In genomic region chr11:106286881-106287504, GRCh38 we compare ENCODE assay signal across 17 cellular contexts.
A peak's percentile ranks its signal among the peaks of the same experiment; 100 is the strongest.
DNase-seq lines count a peak whose midpoint lies in the region; ATAC-seq and TF ChIP-seq lines count a peak whose summit lies in the region.
"Had no signal": no experiment of that assay in that cellular context is flagged by ENCODE, and none has a peak within 500 bp of the region (broad histone marks: within the 10 kb centered on the region; RNA-seq: fewer than 3 reads in every experiment).

No MANE protein-coding gene starts in this region.

- H3K36me3 ChIP-seq in GM23338 (ENCODE audit: insufficient read depth) = no peaks in the 10 kb centered on the region
- H3K36me3 ChIP-seq in SJCRH30 = no peaks in the 10 kb centered on the region
- H3K36me3 ChIP-seq in neuronal stem cell (replicated peaks in 1 of 2; ENCODE audit: control insufficient read depth in 2 of 2, insufficient read depth in 2 of 2, low read length in 2 of 2) = no peaks in the 10 kb centered on the region
- no peaks in the 10 kb centered on the region for H3K36me3 ChIP-seq in A673 (ENCODE audit: insufficient read depth, low read length, poor library complexity, severe bottlenecking)

- H2AK5ac ChIP-seq in neuronal stem cell (ENCODE audit: low read depth, low read length) = no peak overlapping the region

- no peak for DNase-seq in GM23338 (ENCODE audit: low spot score)
- DNase-seq in SJCRH30 = peak; percentile 9 to 50
- DNase-seq in glutamatergic neuron = peak; percentile 19
- no peak for DNase-seq in neuronal stem cell (ENCODE audit: low spot score)
- no peak for DNase-seq in activated CD8-positive, alpha-beta memory T cell treated with anti-CD3 and anti-CD28 coated beads for 24 hours
- no peak for DNase-seq in Calu3
- no peak for DNase-seq in A673 (ENCODE audit: low spot score)
- DNase-seq: CD4-positive, alpha-beta T cell; H9; Kasumi-1; NCI-H1417; NCI-H2029 treated with DMSO at 0.1 percent for 48 hours; NCI-H345; SHP77 had no signal

- H3K4me3 ChIP-seq in GM23338 (no peak overlapping the region), SJCRH30 (no peak overlapping the region), neuronal stem cell (ENCODE audit: low read length in 2 of 2) (no peak overlapping the region), A673 (ENCODE audit: low read depth, low read length, poor library complexity, severe bottlenecking) (no peak overlapping the region)

- H3K36me3 Mint-ChIP-seq in GM23338 (ENCODE audit: low read depth) (no peaks in the 10 kb centered on the region), glutamatergic neuron (ENCODE audit: unreplicated experiment) (no peaks in the 10 kb centered on the region), Calu3 (ENCODE audit: insufficient read depth, unreplicated experiment) (no peaks in the 10 kb centered on the region)

- no peak overlapping the region for H3K14ac ChIP-seq in neuronal stem cell (ENCODE audit: low read length)

- no peak overlapping the region for H3K4ac ChIP-seq in neuronal stem cell (ENCODE audit: low read length)

- no peak overlapping the region for H3K4me2 ChIP-seq in GM23338
- no peak overlapping the region for H3K4me2 ChIP-seq in neuronal stem cell (ENCODE audit: insufficient read depth, low read length, poor library complexity, severe bottlenecking)

- WGBS in neuronal stem cell (ENCODE audit: extremely low coverage in 2 of 2, insufficient read length in 2 of 2, insufficient replicate concordance in 1 of 2), 2 donors = no CpG with 5 or more reads among the region's 3 CpGs

- H3K18ac ChIP-seq in neuronal stem cell (ENCODE audit: low read length) = no peak overlapping the region

- intact Hi-C loops in Calu3 (cut with micrococcal nuclease; ENCODE audit: unreplicated experiment) (no loop called here), A673 (cut with micrococcal nuclease; ENCODE audit: unreplicated experiment) (no loop called here)

- H3F3A ChIP-seq in GM23338 (replicated peaks; ENCODE audit: low read depth) = no peaks in the 10 kb centered on the region

- peak overlapping the region; percentile 4; the same call in 1 of the 2 replicates for H2AFZ ChIP-seq in GM23338
- peak overlapping the region; percentile 15 for H2AFZ ChIP-seq in neuronal stem cell (ENCODE audit: low read length)

- H4K8ac ChIP-seq in neuronal stem cell (ENCODE audit: low read depth, low read length) = no peak overlapping the region

- peaks cover 7% of the 10 kb centered on the region for H3K9me2 ChIP-seq in GM23338 (ENCODE audit: insufficient read depth)

- POLR2A ChIA-PET in A673 (lab: Charles Lee; ENCODE audit: low non-redundant PET) = no interaction called here

- no TSS peak for BruUV-seq in Calu3 (replicated peaks; lab: Mats Ljungman, UMichigan)
- no TSS peak for BruUV-seq in A673 (replicated peaks; lab: Mats Ljungman, UMichigan)

- H2BK5ac ChIP-seq in neuronal stem cell (ENCODE audit: low read length) = no peak overlapping the region

- ATAC-seq in GM23338 = no peak
- no peak for ATAC-seq in HG02970 (IDR thresholded peaks at IDR 0.05; ENCODE audit: low FRiP score, unreplicated experiment)
- ATAC-seq: Panc1 had no signal

- no peak overlapping the region for H3K27ac ChIP-seq in GM23338 (ENCODE audit: low read depth)
- H3K27ac ChIP-seq in SJCRH30 = peak overlapping the region; percentile 7
- no peak overlapping the region for H3K27ac ChIP-seq in neuronal stem cell (replicated peaks; ENCODE audit: low read length)
- H3K27ac ChIP-seq in A673 (ENCODE audit: low read depth, low read length, poor library complexity, severe bottlenecking) = no peak overlapping the region

- H2BK12ac ChIP-seq in neuronal stem cell (ENCODE audit: low read length) = no peak overlapping the region

- H3K27me3 Mint-ChIP-seq in GM23338 (ENCODE audit: insufficient read depth, low read depth, poor library complexity) = peaks cover 3% of the 10 kb centered on the region
- peaks cover 2% of the 10 kb centered on the region for H3K27me3 Mint-ChIP-seq in glutamatergic neuron (ENCODE audit: unreplicated experiment)
- H3K27me3 Mint-ChIP-seq in Calu3 (ENCODE audit: unreplicated experiment) = no peaks in the 10 kb centered on the region
- H3K27me3 Mint-ChIP-seq: B cell; CD4-positive, alpha-beta T cell had no signal

- no peaks in the 10 kb centered on the region for H3K4me1 ChIP-seq in GM23338 (ENCODE audit: insufficient read depth)
- peaks cover 16% of the 10 kb centered on the region for H3K4me1 ChIP-seq in SJCRH30
- H3K4me1 ChIP-seq in neuronal stem cell (ENCODE audit: control insufficient read depth in 2 of 2, insufficient read depth in 1 of 2, low read depth in 1 of 2, low read length in 2 of 2) = peaks cover 0 to 6% of the 10 kb centered on the region in 2 donors
- no peaks in the 10 kb centered on the region for H3K4me1 ChIP-seq in A673 (ENCODE audit: insufficient read depth, low read length, poor library complexity, severe bottlenecking)

- no peak overlapping the region for H3K23ac ChIP-seq in neuronal stem cell (ENCODE audit: low read depth, low read length, poor library complexity)

- H3K79me1 ChIP-seq in neuronal stem cell (ENCODE audit: low read depth, low read length) = no peaks in the 10 kb centered on the region

- H3K27ac Mint-ChIP-seq in GM23338 (no peak overlapping the region), glutamatergic neuron (ENCODE audit: unreplicated experiment) (peak overlapping the region; percentile 87), Calu3 (ENCODE audit: unreplicated experiment) (no peak overlapping the region)
- H3K27ac Mint-ChIP-seq: B cell; CD4-positive, alpha-beta T cell had no signal

- H4K20me1 ChIP-seq in GM23338 (replicated peaks; ENCODE audit: insufficient read depth) = no peaks in the 10 kb centered on the region

- H3K27me3 ChIP-seq in GM23338 (ENCODE audit: insufficient read depth) = no peaks in the 10 kb centered on the region
- no peaks in the 10 kb centered on the region for H3K27me3 ChIP-seq in SJCRH30
- H3K27me3 ChIP-seq in neuronal stem cell (ENCODE audit: control insufficient read depth in 3 of 3, insufficient read depth in 3 of 3, low read depth in 1 of 3, low read length in 3 of 3) = no peaks in the 10 kb centered on the region
- peaks cover 15% of the 10 kb centered on the region for H3K27me3 ChIP-seq in A673 (replicated peaks; ENCODE audit: insufficient read depth, low read depth, low read length, poor library complexity)

- H4K91ac ChIP-seq in neuronal stem cell (ENCODE audit: low read depth, low read length, poor library complexity) = no peak overlapping the region

- H3K9ac ChIP-seq in neuronal stem cell (ENCODE audit: low read depth, low read length, poor library complexity) = no peak overlapping the region

- H3K4me1 Mint-ChIP-seq in GM23338 = no peaks in the 10 kb centered on the region
- H3K4me1 Mint-ChIP-seq in glutamatergic neuron (ENCODE audit: low read depth, unreplicated experiment) = peaks cover 23% of the 10 kb centered on the region
- H3K4me1 Mint-ChIP-seq in Calu3 (ENCODE audit: low read depth, unreplicated experiment) = no peaks in the 10 kb centered on the region
- H3K4me1 Mint-ChIP-seq: B cell had no signal

- H2BK15ac ChIP-seq in neuronal stem cell (ENCODE audit: low read length) = no peak overlapping the region

- no peaks in the 10 kb centered on the region for H3K9me3 Mint-ChIP-seq in GM23338
- no peaks in the 10 kb centered on the region for H3K9me3 Mint-ChIP-seq in glutamatergic neuron (ENCODE audit: unreplicated experiment)
- peaks cover 5% of the 10 kb centered on the region for H3K9me3 Mint-ChIP-seq in Calu3 (ENCODE audit: low read depth, unreplicated experiment)
- H3K9me3 Mint-ChIP-seq: CD4-positive, alpha-beta T cell; H9 had no signal

- no peak overlapping the region for H2BK120ac ChIP-seq in neuronal stem cell (ENCODE audit: low read depth, low read length)

- H3K9me3 ChIP-seq in SJCRH30 (replicated peaks) (no peaks in the 10 kb centered on the region), neuronal stem cell (replicated peaks in 1 of 2; ENCODE audit: control insufficient read depth in 2 of 2, insufficient read depth in 1 of 2, low read depth in 1 of 2, low read length in 2 of 2) (no peaks in the 10 kb centered on the region), A673 (ENCODE audit: low read depth, low read length, poor library complexity, severe bottlenecking) (no peaks in the 10 kb centered on the region)

- H3K4me3 Mint-ChIP-seq in GM23338 = no peak overlapping the region
- no peak overlapping the region for H3K4me3 Mint-ChIP-seq in glutamatergic neuron (ENCODE audit: unreplicated experiment)
- H3K4me3 Mint-ChIP-seq in Calu3 (ENCODE audit: low read depth, unreplicated experiment) = no peak overlapping the region
- H3K4me3 Mint-ChIP-seq: B cell; CD4-positive, alpha-beta T cell; H9 had no signal

- no peaks in the 10 kb centered on the region for H3K79me2 ChIP-seq in GM23338 (replicated peaks; ENCODE audit: insufficient read depth)

- TF ChIP-seq CTCF in GM23338 (conservative IDR thresholded peaks at IDR 0.05; ENCODE audit: low read depth in 2 of 2) (no peak), glutamatergic neuron (IDR thresholded peaks at IDR 0.05; ENCODE audit: partially characterized antibody, unreplicated experiment) (no peak), Calu3 (IDR thresholded peaks at IDR 0.05; ENCODE audit: unreplicated experiment) (no peak), A673 (conservative IDR thresholded peaks at IDR 0.05; ENCODE audit: low read depth, low read length) (no peak)

- CTCF ChIA-PET in Calu3 (lab: Charles Lee) (no interaction called here), A673 (lab: Charles Lee) (no interaction called here)

Comparison
In these comparisons a context has a peak if more than half of its experiments do, and no peak if none do; other contexts are left out.
1. DNase-seq: peak in SJCRH30 (2 of 2) and glutamatergic neuron (single experiment); none in GM23338 (single experiment), neuronal stem cell (single experiment), activated CD8-positive, alpha-beta memory T cell treated with anti-CD3 and anti-CD28 coated beads for 24 hours (single experiment), Calu3 (single experiment) and A673 (single experiment).